Comparison of ENCODE assay signal across 2 cellular contexts in the genomic region with DNA sequence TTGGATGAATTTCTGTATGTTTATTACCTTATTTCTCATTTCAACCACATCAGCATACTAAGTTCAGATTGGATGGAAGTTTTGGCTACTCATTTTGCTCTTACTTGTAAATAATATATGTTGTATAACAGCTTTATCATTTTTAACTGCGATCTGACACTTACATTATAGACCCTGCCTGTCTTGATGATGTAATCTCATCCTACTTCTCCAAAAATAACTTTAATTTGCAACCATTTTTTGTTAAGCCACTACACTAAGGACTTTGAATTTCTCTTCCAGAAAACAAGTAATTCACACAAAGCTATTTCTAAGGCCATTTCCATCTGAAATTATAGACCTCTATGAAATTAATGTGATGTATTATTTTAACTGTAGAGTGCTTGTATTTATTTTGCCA.
TF ChIP-seq lines count a peak whose summit lies in the region.

No MANE protein-coding gene starts in this region.

TF ChIP-seq in SK-N-SH, 30 proteins besides CTCF, POLR2A, EP300 and RAD21 (continued from another document):
- TF ChIP-seq, protein P1, sequence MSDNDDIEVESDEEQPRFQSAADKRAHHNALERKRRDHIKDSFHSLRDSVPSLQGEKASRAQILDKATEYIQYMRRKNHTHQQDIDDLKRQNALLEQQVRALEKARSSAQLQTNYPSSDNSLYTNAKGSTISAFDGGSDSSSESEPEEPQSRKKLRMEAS (IDR thresholded peaks at IDR 0.05; ENCODE audit: low read depth) = no peak
- TF ChIP-seq GATA2 (CRISPR knock-in tag; IDR thresholded peaks at IDR 0.05) = no peak
- TF ChIP-seq JUND (IDR thresholded peaks at IDR 0.05) = no peak
- TF ChIP-seq GABPA (IDR thresholded peaks at IDR 0.05; ENCODE audit: low read depth) = no peak
- no peak for TF ChIP-seq PBX3 (IDR thresholded peaks at IDR 0.05)
- no peak for TF ChIP-seq RFX5 (IDR thresholded peaks at IDR 0.05; ENCODE audit: low read length)
- TF ChIP-seq, protein P2, sequence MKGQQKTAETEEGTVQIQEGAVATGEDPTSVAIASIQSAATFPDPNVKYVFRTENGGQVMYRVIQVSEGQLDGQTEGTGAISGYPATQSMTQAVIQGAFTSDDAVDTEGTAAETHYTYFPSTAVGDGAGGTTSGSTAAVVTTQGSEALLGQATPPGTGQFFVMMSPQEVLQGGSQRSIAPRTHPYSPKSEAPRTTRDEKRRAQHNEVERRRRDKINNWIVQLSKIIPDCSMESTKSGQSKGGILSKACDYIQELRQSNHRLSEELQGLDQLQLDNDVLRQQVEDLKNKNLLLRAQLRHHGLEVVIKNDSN (IDR thresholded peaks at IDR 0.05; ENCODE audit: borderline replicate concordance, low read depth) = no peak
- no peak for TF ChIP-seq FOXJ3 (CRISPR knock-in tag; IDR thresholded peaks at IDR 0.05)
- TF ChIP-seq ZBTB33 (IDR thresholded peaks at IDR 0.05; ENCODE audit: borderline replicate concordance, low read depth) = no peak

TF ChIP-seq in SK-N-SH treated with all-trans-retinoic acid at 6 μM for 48 hours, 23 proteins besides CTCF, POLR2A, EP300 and RAD21 (continued from another document):
- no peak for TF ChIP-seq OSR1 (CRISPR knock-in tag; IDR thresholded peaks at IDR 0.05)
- no peak for TF ChIP-seq CREB5 (CRISPR knock-in tag; IDR thresholded peaks at IDR 0.05; ENCODE audit: low read depth)
- TF ChIP-seq ISL1 (CRISPR knock-in tag; IDR thresholded peaks at IDR 0.05) = no peak
- TF ChIP-seq ZNF8 (CRISPR knock-in tag; IDR thresholded peaks at IDR 0.05) = no peak
- no peak for TF ChIP-seq TCF4 (CRISPR knock-in tag; IDR thresholded peaks at IDR 0.05; ENCODE audit: borderline replicate concordance)
- TF ChIP-seq SNAI2 (CRISPR knock-in tag; IDR thresholded peaks at IDR 0.05) = no peak
